ENCODE assay signal across 24 cellular contexts in the genomic region with DNA sequence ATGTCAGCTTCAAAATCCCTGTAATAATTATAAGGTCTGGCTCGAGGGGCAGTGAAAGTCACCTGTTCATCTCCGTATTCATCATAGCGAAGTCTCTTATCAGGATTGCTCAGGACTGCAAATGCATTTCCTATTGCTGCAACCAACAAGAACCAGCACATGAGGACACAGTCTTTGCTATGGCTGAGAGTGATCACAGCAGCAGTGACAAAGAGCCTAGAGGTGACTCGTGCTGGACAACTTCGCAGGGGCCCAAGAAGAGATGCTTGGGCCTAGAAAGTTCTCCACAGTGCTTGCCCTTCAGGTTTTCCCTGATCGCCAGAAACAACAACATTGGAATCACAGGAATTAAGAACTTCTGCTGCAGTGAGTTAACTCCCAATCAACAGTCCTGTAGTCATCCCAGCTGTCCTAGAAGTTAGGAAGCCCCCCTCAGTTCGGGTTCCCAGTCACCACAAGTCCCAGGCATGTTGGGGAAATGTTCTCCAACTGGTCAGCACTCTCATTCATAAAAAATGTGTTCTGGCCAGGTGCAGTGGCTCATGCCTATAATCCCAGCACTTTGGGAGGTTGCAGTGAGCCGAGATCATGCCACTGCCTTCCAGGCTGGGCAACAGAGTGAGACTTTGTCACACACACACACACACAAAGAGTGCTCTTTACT. TPM values are rescaled to one million over a fixed set of nuclear protein-coding genes. Genes with fewer than 3 reads are reported as not detected.
DNase-seq lines count a peak whose midpoint lies in the region; ATAC-seq, FAIRE-seq and TF ChIP-seq lines count a peak whose summit lies in the region.
"Had no signal": no experiment of that assay in that cellular context is flagged by ENCODE, and none has a peak within 500 bp of the region (broad histone marks: within the 10 kb centered on the region; RNA-seq: fewer than 3 reads in every experiment).

No MANE protein-coding gene starts in this region.

- peaks cover 8% of the 10 kb centered on the region for H3K4me1 ChIP-seq in astrocyte (ENCODE audit: insufficient read depth, low read length)
- H3K4me1 ChIP-seq: A549 had no signal

- no peaks in the 10 kb centered on the region for H3K27me3 ChIP-seq in astrocyte (ENCODE audit: insufficient read depth, low read length)
- H3K27me3 ChIP-seq: hepatocyte had no signal

- peaks cover 19% of the 10 kb centered on the region for H3K4me1 Mint-ChIP-seq in HFFc6 (ENCODE audit: low read depth)
- H3K4me1 Mint-ChIP-seq in astrocyte (ENCODE audit: low read depth, unreplicated experiment): peaks cover 10% of the 10 kb centered on the region
- H3K4me1 Mint-ChIP-seq: neural crest cell had no signal

- H3K9me3 Mint-ChIP-seq in HFFc6 (no peaks in the 10 kb centered on the region), astrocyte (ENCODE audit: unreplicated experiment) (no peaks in the 10 kb centered on the region)
- H3K9me3 Mint-ChIP-seq: CD8-positive, alpha-beta memory T cell; dendritic cell treated with granulocyte-macrophage colony-stimulating factor and Interleukin-4, amounts not matched to agents 40 ng/mL and 50 ng/mL, for 4 days; neural crest cell had no signal

- H3K36me3 ChIP-seq in astrocyte (ENCODE audit: insufficient read depth, low read length): peaks cover 4% of the 10 kb centered on the region

- FAIRE-seq in astrocyte (lab: Jason Lieb, UNC): no peak
- FAIRE-seq: A549, kidney had no signal

- no peak overlapping the region for H3K27ac ChIP-seq in astrocyte (ENCODE audit: low read depth, low read length)
- H3K27ac ChIP-seq in substantia nigra (ENCODE audit: low read depth, low read length, poor library complexity, severe bottlenecking): no peak overlapping the region
- H3K27ac ChIP-seq: A549, hepatocyte had no signal

- peaks cover 7% of the 10 kb centered on the region for H3K36me3 Mint-ChIP-seq in HFFc6 (ENCODE audit: low read depth)
- peaks cover 7% of the 10 kb centered on the region for H3K36me3 Mint-ChIP-seq in astrocyte (ENCODE audit: low read depth, unreplicated experiment)

- H4K20me1 ChIP-seq in astrocyte (ENCODE audit: insufficient read depth, low read length): no peaks in the 10 kb centered on the region

- H3K4me3 Mint-ChIP-seq in HFFc6: no peak overlapping the region
- H3K4me3 Mint-ChIP-seq in astrocyte (ENCODE audit: unreplicated experiment): no peak overlapping the region
- H3K4me3 Mint-ChIP-seq: CD8-positive, alpha-beta memory T cell; dendritic cell treated with granulocyte-macrophage colony-stimulating factor and Interleukin-4, amounts not matched to agents 40 ng/mL and 50 ng/mL, for 4 days; neural crest cell had no signal

- no peak for ATAC-seq in HG03354 (IDR thresholded peaks at IDR 0.05; ENCODE audit: poor library complexity, severe bottlenecking, unreplicated experiment)
- ATAC-seq: A549 had no signal

- TF ChIP-seq CTCF in HFFc6 (IDR thresholded peaks at IDR 0.05) (no peak), astrocyte (IDR thresholded peaks at IDR 0.05; ENCODE audit: insufficient read depth, low read depth, low read length) (no peak)

- H3K4me3 ChIP-seq in astrocyte (ENCODE audit: insufficient read depth, low read depth, low read length): no peak overlapping the region
- H3K4me3 ChIP-seq: A549, hepatocyte had no signal

- H3K4me2 ChIP-seq in astrocyte (ENCODE audit: low read length): no peak overlapping the region
- H3K4me2 ChIP-seq: A549, hepatocyte had no signal

- H3K27ac Mint-ChIP-seq in HFFc6 (0 out of 2 replicates have a peak overlapping the region, but pooled peaks have one; percentile 12), astrocyte (ENCODE audit: unreplicated experiment) (peak overlapping the region; percentile 59)
- H3K27ac Mint-ChIP-seq: dendritic cell treated with granulocyte-macrophage colony-stimulating factor and Interleukin-4, amounts not matched to agents 40 ng/mL and 50 ng/mL, for 4 days had no signal

- H3K9ac ChIP-seq in astrocyte (ENCODE audit: low read length): no peak overlapping the region

- no peaks in the 10 kb centered on the region; the same call in 1 of the 2 replicates for H3K27me3 Mint-ChIP-seq in HFFc6 (ENCODE audit: insufficient read depth)
- no peaks in the 10 kb centered on the region for H3K27me3 Mint-ChIP-seq in astrocyte (ENCODE audit: low read depth, unreplicated experiment)
- H3K27me3 Mint-ChIP-seq: CD8-positive, alpha-beta memory T cell; dendritic cell treated with granulocyte-macrophage colony-stimulating factor and Interleukin-4, amounts not matched to agents 40 ng/mL and 50 ng/mL, for 4 days had no signal

- no peaks in the 10 kb centered on the region for H3K9me3 ChIP-seq in astrocyte (ENCODE audit: insufficient read depth, low read depth, low read length)
- H3K9me3 ChIP-seq: A549 had no signal

- H3K79me2 ChIP-seq in astrocyte (ENCODE audit: insufficient read depth, low read length): no peaks in the 10 kb centered on the region
- H3K79me2 ChIP-seq: hepatocyte had no signal

- no peak overlapping the region for H2AFZ ChIP-seq in astrocyte (ENCODE audit: low read depth, low read length)
- H2AFZ ChIP-seq: hepatocyte had no signal

- DNase-seq in AG08395 (ENCODE audit: low spot score): peak; percentile 79
- DNase-seq in HFFc6: no peak
- peak; percentile 76 for DNase-seq in astrocyte (ENCODE audit: low read depth)
- DNase-seq in islet precursor cell: peak; percentile 60
- DNase-seq in substantia nigra (lab: John Stamatoyannopoulos, UW): no peak
- DNase-seq in epidermal melanocyte (ENCODE audit: insufficient read length, low spot score): no peak
- DNase-seq in SKM-1 (lab: John Stamatoyannopoulos, UW; ENCODE audit: unreplicated experiment): no peak
- DNase-seq: activated CD4-positive, alpha-beta T cell treated with anti-CD3 and anti-CD28 coated beads for 48 hours; activated naive CD4-positive, alpha-beta T cell; CD8-positive, alpha-beta memory T cell; DND-41; KG1; kidney; mesendoderm; NCI-H1092 treated with DMSO at 0.1 percent for 48 hours; NCI-H2107; NCI-H524 treated with DMSO at 0.1 percent for 48 hours; stimulated activated CD4-positive, alpha-beta T cell treated with anti-CD3 and anti-CD28 coated beads, Interleukin-15, amount 100 ng/mL, for 24 hours; stimulated activated naive CD4-positive, alpha-beta T cell treated with Interleukin-2 at 50 U/mL for 16 hours had no signal

RNA-seq across cellular contexts. Expression of a gene that starts 13.0 kb away (rescaled TPM):
- 10 to 100 TPM; 14.3 to 19.9 (median 18.2) TPM for total RNA-seq in HFFc6 (2021; fragmentation: NEBNext Ultra II Directional; extraction: Animal tissue kit (Norgen Biotek cat#: 25700))
- 18.8 and 21.4 TPM in 2 replicates for total RNA-seq in astrocyte

RNA-seq across cellular contexts. Expression of a gene that starts 22.5 kb away (rescaled TPM):
- 1 to 10 TPM; 4.0 to 6.9 (median 5.2) TPM for total RNA-seq in HFFc6 (2021; fragmentation: NEBNext Ultra II Directional; extraction: Animal tissue kit (Norgen Biotek cat#: 25700))
- 4.5 and 5.2 TPM in 2 replicates for total RNA-seq in astrocyte

RNA-seq across cellular contexts. Expression of a gene that starts 31.4 kb away (rescaled TPM):
- total RNA-seq in HFFc6 (2021; fragmentation: NEBNext Ultra II Directional; extraction: Animal tissue kit (Norgen Biotek cat#: 25700)): 1 to 10 TPM; 2.8 to 5.3 (median 5.1) TPM
- total RNA-seq in astrocyte: 0.59 and 0.60 TPM in 2 replicates

RNA-seq across cellular contexts. Expression of a gene that starts 36.2 kb away (rescaled TPM):
- total RNA-seq in HFFc6 (2021; fragmentation: NEBNext Ultra II Directional; extraction: Animal tissue kit (Norgen Biotek cat#: 25700)): under 1 TPM; 0.28 to 0.91 (median 0.83) TPM
- 0.96 and 1.00 TPM in 2 replicates for total RNA-seq in astrocyte
- total RNA-seq: neural crest cell had no signal

RNA-seq across cellular contexts. Expression of a gene that starts 36.6 kb away (rescaled TPM):
- total RNA-seq in HFFc6 (2021; fragmentation: NEBNext Ultra II Directional; extraction: Animal tissue kit (Norgen Biotek cat#: 25700)): under 1 TPM in 2 of 6 experiments, not detected in 4; 0.14 to 0.20 TPM
- total RNA-seq in astrocyte: 0.22 TPM in 1 of 2 replicates, not detected in the other
- total RNA-seq: hepatocyte had no signal

Comparison
In these comparisons a context has a peak if more than half of its experiments do, and no peak if none do; other contexts are left out.
1. DNase-seq: peak in AG08395 (single experiment), astrocyte (single experiment) and islet precursor cell (single experiment); none in HFFc6 (single experiment), substantia nigra (0 of 49), epidermal melanocyte (single experiment) and SKM-1 (single experiment).